In the genomic region with DNA sequence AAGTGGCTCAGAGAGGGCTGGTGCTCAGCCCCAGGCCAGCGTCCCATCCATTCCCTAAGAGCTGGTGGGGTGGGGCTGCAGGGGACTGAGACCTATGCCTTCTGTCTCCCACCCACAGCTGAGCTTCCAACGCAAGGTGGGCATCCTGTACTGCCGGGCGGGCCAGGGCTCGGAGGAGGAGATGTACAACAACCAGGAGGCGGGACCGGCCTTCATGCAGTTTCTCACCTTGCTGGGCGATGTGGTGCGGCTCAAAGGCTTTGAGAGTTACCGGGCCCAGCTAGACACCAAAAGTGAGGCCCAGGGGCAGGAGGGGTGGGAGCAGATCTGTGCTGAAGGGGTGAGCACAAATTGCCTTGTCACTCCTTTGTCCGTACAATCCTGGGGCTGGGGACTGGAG, we compare ENCODE assay signal across 1 cellular context.
TF ChIP-seq lines count a peak whose summit lies in the region.

No MANE protein-coding gene starts in this region.

TF ChIP-seq in HCT116, 20 proteins besides CTCF, POLR2A, EP300 and RAD21:
- TF ChIP-seq ZNF274 (IDR thresholded peaks at IDR 0.05; ENCODE audit: low read depth, low read length): no peak
